29 cellular contexts compared by ENCODE assay signal in the genomic region with DNA sequence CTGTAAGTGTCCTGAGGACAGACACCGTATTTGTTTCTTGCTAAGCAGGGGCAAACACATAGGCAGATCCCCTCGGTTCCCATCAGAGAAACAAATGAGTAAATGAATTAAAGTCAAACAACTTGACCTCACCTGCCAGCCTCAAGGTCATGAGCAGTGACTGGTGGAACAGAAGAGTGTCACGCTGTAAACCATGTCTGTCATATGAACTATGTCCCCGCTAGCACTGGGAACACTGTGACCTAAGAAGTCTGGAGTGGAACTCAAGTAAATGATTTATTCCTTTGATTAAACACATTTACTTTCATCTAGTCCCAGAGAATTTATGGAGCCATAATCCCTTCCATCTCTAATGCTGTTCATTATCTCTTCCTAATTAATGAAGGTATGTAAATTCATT.
"Had no signal": no experiment of that assay in that cellular context is flagged by ENCODE, and none has a peak within 500 bp of the region (broad histone marks: within the 10 kb centered on the region; RNA-seq: fewer than 3 reads in every experiment).

No MANE protein-coding gene starts in this region.

- H3K27ac Mint-ChIP-seq: activated CD4-positive, alpha-beta memory T cell treated with anti-CD3 and anti-CD28 coated beads, Interleukin-2, amount 10 ng/mL, durations not matched to agents 7 days and 5 days; activated CD4-positive, alpha-beta T cell treated with anti-CD3 and anti-CD28 coated beads, Interleukin-2, amount 10 ng/mL, durations not matched to agents 7 days and 5 days; activated naive CD4-positive, alpha-beta T cell treated with anti-CD3 and anti-CD28 coated beads for 36 hours; activated naive CD4-positive, alpha-beta T cell treated with anti-CD3 and anti-CD28 coated beads, Interleukin-2, amount 50 U/mL, for 24 hours; activated naive CD8-positive, alpha-beta T cell treated with anti-CD3 and anti-CD28 coated beads for 36 hours; activated naive CD8-positive, alpha-beta T cell treated with anti-CD3 and anti-CD28 coated beads, Interleukin-2, amount 50 U/mL, for 24 hours; activated T-cell treated with anti-CD3 and anti-CD28 coated beads, Interleukin-2, amount 50 U/mL, for 24 hours; activated T-helper 17 cell treated with anti-CD3 and anti-CD28 coated beads, Interleukin-2, amount 50 U/mL, for 72 hours; endodermal cell had no signal

- DNase-seq: activated CD4-positive, alpha-beta memory T cell treated with anti-CD3 and anti-CD28 coated beads, Interleukin-2, amount 10 ng/mL, durations not matched to agents 7 days and 5 days; activated CD4-positive, alpha-beta T cell treated with anti-CD3 and anti-CD28 coated beads for 1 hour; activated CD4-positive, alpha-beta T cell treated with anti-CD3 and anti-CD28 coated beads for 4 hours; activated CD4-positive, alpha-beta T cell treated with anti-CD3 and anti-CD28 coated beads, Interleukin-2, amount 10 ng/mL, durations not matched to agents 7 days and 5 days; activated CD4-positive, alpha-beta T cell treated with anti-CD3 and anti-CD28 coated beads, Interleukin-2, amount 50 U/mL, for 4 hours; activated CD4-positive, CD25-positive, alpha-beta regulatory T cell; activated CD8-positive, alpha-beta memory T cell treated with anti-CD3 and anti-CD28 coated beads, Interleukin-2, amount 50 U/mL, for 48 hours; activated effector memory CD4-positive, alpha-beta T cell treated with anti-CD3 and anti-CD28 coated beads, Interleukin-2, amount 50 U/mL, for 16 hours; activated naive CD4-positive, alpha-beta T cell treated with anti-CD3 and anti-CD28 coated beads for 36 hours; activated naive CD8-positive, alpha-beta T cell treated with anti-CD3 and anti-CD28 coated beads for 36 hours; activated naive CD8-positive, alpha-beta T cell treated with anti-CD3 and anti-CD28 coated beads, Interleukin-2, amount 50 U/mL, for 24 hours; activated T-cell treated with anti-CD3 and anti-CD28 coated beads for 4 hours; activated T-cell treated with anti-CD3 and anti-CD28 coated beads, Interleukin-2, amount 50 U/mL, for 24 hours; adrenal gland; amygdala; aorta; body of pancreas; central memory CD4-positive, alpha-beta T cell; cerebellar nuclear complex; colonic mucosa; effector CD8-positive, alpha-beta T cell; endodermal cell; foreskin fibroblast; T-helper 2 cell had no signal

- H3K4me3 Mint-ChIP-seq: activated CD4-positive, alpha-beta memory T cell treated with anti-CD3 and anti-CD28 coated beads, Interleukin-2, amount 10 ng/mL, durations not matched to agents 7 days and 5 days; activated CD4-positive, alpha-beta T cell treated with anti-CD3 and anti-CD28 coated beads, Interleukin-2, amount 10 ng/mL, durations not matched to agents 7 days and 5 days; activated naive CD4-positive, alpha-beta T cell treated with anti-CD3 and anti-CD28 coated beads for 36 hours; activated naive CD4-positive, alpha-beta T cell treated with anti-CD3 and anti-CD28 coated beads, Interleukin-2, amount 50 U/mL, for 24 hours; activated naive CD8-positive, alpha-beta T cell treated with anti-CD3 and anti-CD28 coated beads for 36 hours; activated naive CD8-positive, alpha-beta T cell treated with anti-CD3 and anti-CD28 coated beads, Interleukin-2, amount 50 U/mL, for 24 hours; activated T-cell treated with anti-CD3 and anti-CD28 coated beads, Interleukin-2, amount 50 U/mL, for 24 hours; activated T-helper 17 cell treated with anti-CD3 and anti-CD28 coated beads, Interleukin-2, amount 50 U/mL, for 72 hours; endodermal cell had no signal

- H3K4me3 ChIP-seq: adrenal gland, body of pancreas, cardiac muscle cell, colonic mucosa had no signal

- H3K9me3 ChIP-seq: adrenal gland, body of pancreas, colonic mucosa had no signal

- H3K4me1 ChIP-seq: adrenal gland, body of pancreas, colonic mucosa had no signal

- H3K4me1 Mint-ChIP-seq: endodermal cell had no signal

- H3K9me3 Mint-ChIP-seq: activated CD4-positive, alpha-beta memory T cell treated with anti-CD3 and anti-CD28 coated beads, Interleukin-2, amount 10 ng/mL, durations not matched to agents 7 days and 5 days; activated CD4-positive, alpha-beta T cell treated with anti-CD3 and anti-CD28 coated beads, Interleukin-2, amount 10 ng/mL, durations not matched to agents 7 days and 5 days; activated naive CD4-positive, alpha-beta T cell treated with anti-CD3 and anti-CD28 coated beads for 36 hours; activated naive CD4-positive, alpha-beta T cell treated with anti-CD3 and anti-CD28 coated beads, Interleukin-2, amount 50 U/mL, for 24 hours; activated naive CD8-positive, alpha-beta T cell treated with anti-CD3 and anti-CD28 coated beads for 36 hours; activated naive CD8-positive, alpha-beta T cell treated with anti-CD3 and anti-CD28 coated beads, Interleukin-2, amount 50 U/mL, for 24 hours; activated T-cell treated with anti-CD3 and anti-CD28 coated beads, Interleukin-2, amount 50 U/mL, for 24 hours; activated T-helper 17 cell treated with anti-CD3 and anti-CD28 coated beads, Interleukin-2, amount 50 U/mL, for 72 hours; endodermal cell had no signal

- H3K27me3 ChIP-seq: adrenal gland, body of pancreas, cardiac muscle cell, colonic mucosa had no signal

- H3K36me3 ChIP-seq: adrenal gland, cardiac muscle cell, colonic mucosa had no signal

- H3K27me3 Mint-ChIP-seq: activated CD4-positive, alpha-beta memory T cell treated with anti-CD3 and anti-CD28 coated beads, Interleukin-2, amount 10 ng/mL, durations not matched to agents 7 days and 5 days; activated CD4-positive, alpha-beta T cell treated with anti-CD3 and anti-CD28 coated beads, Interleukin-2, amount 10 ng/mL, durations not matched to agents 7 days and 5 days; activated naive CD4-positive, alpha-beta T cell treated with anti-CD3 and anti-CD28 coated beads, Interleukin-2, amount 50 U/mL, for 24 hours; activated naive CD8-positive, alpha-beta T cell treated with anti-CD3 and anti-CD28 coated beads for 36 hours; activated naive CD8-positive, alpha-beta T cell treated with anti-CD3 and anti-CD28 coated beads, Interleukin-2, amount 50 U/mL, for 24 hours; activated T-cell treated with anti-CD3 and anti-CD28 coated beads, Interleukin-2, amount 50 U/mL, for 24 hours; activated T-helper 17 cell treated with anti-CD3 and anti-CD28 coated beads, Interleukin-2, amount 50 U/mL, for 72 hours had no signal

- FAIRE-seq: frontal cortex had no signal

- ATAC-seq: activated naive CD8-positive, alpha-beta T cell treated with anti-CD3 and anti-CD28 coated beads, Interleukin-2, amount 50 U/mL, for 24 hours; activated T-helper 17 cell treated with anti-CD3 and anti-CD28 coated beads, Interleukin-2, amount 50 U/mL, for 72 hours; body of pancreas; esophagus mucosa had no signal

- H3K36me3 Mint-ChIP-seq: activated naive CD8-positive, alpha-beta T cell treated with anti-CD3 and anti-CD28 coated beads for 36 hours had no signal

- H3K27ac ChIP-seq: adrenal gland, body of pancreas, cardiac muscle cell, colonic mucosa had no signal
